1 cellular context compared by ENCODE assay signal in genomic region chr12:42299392-42300308, GRCh38.
A peak's percentile ranks its signal among the peaks of the same experiment; 100 is the strongest.
TF ChIP-seq lines count a peak whose summit lies in the region.

No MANE protein-coding gene starts in this region.

TF ChIP-seq in GM12878, 131 proteins besides CTCF, POLR2A, EP300 and RAD21 (continued from another document and continues in another):
- no peak for TF ChIP-seq E4F1 (IDR thresholded peaks at IDR 0.05; ENCODE audit: borderline replicate concordance, partially characterized antibody)
- peak; percentile 71 to 86 for TF ChIP-seq BHLHE40 (IDR thresholded peaks at IDR 0.05; ENCODE audit: borderline replicate concordance in 1 of 2, low read depth in 2 of 2, low read length in 1 of 2)
- TF ChIP-seq POLR2AphosphoS5 (IDR thresholded peaks at IDR 0.05; ENCODE audit: low read length), result no peak
- TF ChIP-seq MYC (IDR thresholded peaks at IDR 0.05; ENCODE audit: insufficient read depth, insufficient read length, insufficient replicate concordance, low read length, severe bottlenecking), result no peak
- no peak for TF ChIP-seq ASH2L (IDR thresholded peaks at IDR 0.05; ENCODE audit: borderline replicate concordance, low read depth)
- TF ChIP-seq EZH2 (IDR thresholded peaks at IDR 0.05; ENCODE audit: borderline replicate concordance, control insufficient read depth, low read depth, low read length), result no peak
- peak in 1 of 2 experiments; percentile 94; a peak in 2 of 4 replicates for TF ChIP-seq ETV6 (conservative IDR thresholded peaks at IDR 0.05 in 1 of 2, IDR thresholded peaks at IDR 0.05 in 1 of 2; ENCODE audit: borderline replicate concordance in 1 of 2, low read depth in 1 of 2)
- TF ChIP-seq ELK1 (IDR thresholded peaks at IDR 0.05; ENCODE audit: low read depth, low read length), result no peak
- no peak for TF ChIP-seq KAT2A (conservative IDR thresholded peaks at IDR 0.05; ENCODE audit: control insufficient read depth, low read depth, low read length)
- peak; percentile 84 for TF ChIP-seq PML (IDR thresholded peaks at IDR 0.05; ENCODE audit: low read length)
- TF ChIP-seq PAX8 (IDR thresholded peaks at IDR 0.05), result peak; percentile 97
- TF ChIP-seq MEF2B (IDR thresholded peaks at IDR 0.05; ENCODE audit: partially characterized antibody, poor library complexity, severe bottlenecking), result peak; percentile 86
- TF ChIP-seq BCL11A (IDR thresholded peaks at IDR 0.05; ENCODE audit: low read depth, low read length), result peak; percentile 98
- TF ChIP-seq TCF12 (IDR thresholded peaks at IDR 0.05; ENCODE audit: low read depth, low read length), result 0 out of 2 replicates have a peak, but pooled peaks have one; percentile 33
- TF ChIP-seq USF2 (IDR thresholded peaks at IDR 0.05; ENCODE audit: borderline replicate concordance, low read depth, low read length), result no peak
- TF ChIP-seq SUZ12 (IDR thresholded peaks at IDR 0.05; ENCODE audit: unreplicated experiment), result no peak
- TF ChIP-seq NKRF (conservative IDR thresholded peaks at IDR 0.05), result 0 out of 2 replicates have a peak, but pooled peaks have one; percentile 25
- no peak for TF ChIP-seq RBBP5 (conservative IDR thresholded peaks at IDR 0.05)
- TF ChIP-seq BCLAF1 (IDR thresholded peaks at IDR 0.05), result no peak
- 0 out of 2 replicates have a peak, but pooled peaks have one; percentile 53 for TF ChIP-seq YY1 (IDR thresholded peaks at IDR 0.05; ENCODE audit: low read depth, low read length)
- TF ChIP-seq RELB (IDR thresholded peaks at IDR 0.05; ENCODE audit: low read depth), result peak; percentile 80
- peak; percentile 86 for TF ChIP-seq EED (IDR thresholded peaks at IDR 0.05; ENCODE audit: low read depth)
- TF ChIP-seq ZNF687 (IDR thresholded peaks at IDR 0.05), result no peak
- no peak for TF ChIP-seq SUPT20H (IDR thresholded peaks at IDR 0.05; ENCODE audit: borderline replicate concordance, control insufficient read depth, low read depth, low read length)
- TF ChIP-seq REST (IDR thresholded peaks at IDR 0.05; ENCODE audit: low read depth, low read length), result no peak; the same call in 1 of the 2 replicates
- TF ChIP-seq TCF7 (IDR thresholded peaks at IDR 0.05; ENCODE audit: borderline replicate concordance), result peak; percentile 90
- no peak for TF ChIP-seq SPI1 (IDR thresholded peaks at IDR 0.05; ENCODE audit: borderline replicate concordance, insufficient read depth, low read depth, low read length)
- peak; percentile 98 for TF ChIP-seq BCL3 (IDR thresholded peaks at IDR 0.05; ENCODE audit: borderline replicate concordance, insufficient read depth, low read depth, low read length, poor library complexity, severe bottlenecking)
- peak; percentile 81 for TF ChIP-seq GATAD2B (conservative IDR thresholded peaks at IDR 0.05; ENCODE audit: low read depth)
- 0 out of 2 replicates have a peak, but pooled peaks have one; percentile 48 for TF ChIP-seq RB1 (IDR thresholded peaks at IDR 0.05; ENCODE audit: borderline replicate concordance)
- TF ChIP-seq NR2C2 (IDR thresholded peaks at IDR 0.05; ENCODE audit: borderline replicate concordance, control insufficient read depth, insufficient read length, low read depth), result no peak
- peak in 1 of 2 experiments; percentile 80; a peak in 2 of 4 replicates for TF ChIP-seq SRF (IDR thresholded peaks at IDR 0.05; ENCODE audit: low read depth in 2 of 2, low read length in 2 of 2)
- TF ChIP-seq EGR1 (IDR thresholded peaks at IDR 0.05; ENCODE audit: borderline replicate concordance in 1 of 2, low read depth in 2 of 2, low read length in 2 of 2), result no peak
- peak; percentile 93 for TF ChIP-seq MEF2A (IDR thresholded peaks at IDR 0.05; ENCODE audit: insufficient read depth, low read depth, low read length)
- peak; percentile 84 for TF ChIP-seq SREBF1 (IDR thresholded peaks at IDR 0.05; ENCODE audit: low read length)
